35 cellular contexts compared by ENCODE assay signal in genomic region chr12:124612392-124612680, GRCh38.
"Had no signal": no experiment of that assay in that cellular context is flagged by ENCODE, and none has a peak within 500 bp of the region (broad histone marks: within the 10 kb centered on the region; RNA-seq: fewer than 3 reads in every experiment).

No MANE protein-coding gene starts in this region.

- H3K27ac Mint-ChIP-seq: activated CD4-positive, alpha-beta memory T cell treated with anti-CD3 and anti-CD28 coated beads, Interleukin-2, amount 10 ng/mL, durations not matched to agents 7 days and 5 days; activated CD8-positive, alpha-beta memory T cell treated with anti-CD3 and anti-CD28 coated beads, Interleukin-2, amount 10 ng/mL, durations not matched to agents 7 days and 5 days; activated naive CD8-positive, alpha-beta T cell treated with anti-CD3 and anti-CD28 coated beads for 36 hours; activated T-cell treated with anti-CD3 and anti-CD28 coated beads, Interleukin-2, amount 50 U/mL, for 72 hours; activated T-helper 17 cell treated with anti-CD3 and anti-CD28 coated beads, Interleukin-2, amount 50 U/mL, for 72 hours had no signal

- FAIRE-seq: RCC 7860 had no signal

- DNase-seq: activated CD4-positive, alpha-beta memory T cell treated with anti-CD3 and anti-CD28 coated beads, Interleukin-2, amount 10 ng/mL, durations not matched to agents 7 days and 5 days; activated CD4-positive, alpha-beta T cell treated with anti-CD3 and anti-CD28 coated beads for 1 hour; activated CD4-positive, alpha-beta T cell treated with anti-CD3 and anti-CD28 coated beads for 48 hours; activated CD4-positive, CD25-positive, alpha-beta regulatory T cell; activated CD8-positive, alpha-beta memory T cell treated with anti-CD3 and anti-CD28 coated beads for 24 hours; activated CD8-positive, alpha-beta memory T cell treated with anti-CD3 and anti-CD28 coated beads, Interleukin-2, amount 10 ng/mL, durations not matched to agents 7 days and 5 days; activated CD8-positive, alpha-beta memory T cell treated with anti-CD3 and anti-CD28 coated beads, Interleukin-2, amount 50 U/mL, for 48 hours; activated effector memory CD4-positive, alpha-beta T cell treated with anti-CD3 and anti-CD28 coated beads, Interleukin-2, amount 50 U/mL, for 16 hours; activated naive CD4-positive, alpha-beta T cell; activated naive CD4-positive, alpha-beta T cell treated with anti-CD3 and anti-CD28 coated beads, Interleukin-2, amount 50 U/mL, for 16 hours; activated naive CD8-positive, alpha-beta T cell treated with anti-CD3 and anti-CD28 coated beads for 36 hours; activated T-cell treated with anti-CD3 and anti-CD28 coated beads, Interleukin-2, amount 50 U/mL, for 72 hours; amniotic stem cell; Kasumi-1; KG1; MM.1S; MV-4-11; NCI-H1092; NCI-H1436 treated with DMSO at 0.1 percent for 48 hours; NCI-H1694 treated with DMSO at 0.1 percent for 48 hours; NCI-H2029; NCI-H345; NCI-H524 treated with DMSO at 0.1 percent for 48 hours; NK-92 treated with Interleukin-12 subunit alpha and Interleukin-12 subunit beta, amount 100 ng/mL, for 24 hours; PC-9; Right ventricle myocardium superior; SW 1271; T-helper 1 cell; T-helper 2 cell; T-helper 9 cell; WERI-Rb-1 had no signal

- H3K4me3 Mint-ChIP-seq: activated CD4-positive, alpha-beta memory T cell treated with anti-CD3 and anti-CD28 coated beads, Interleukin-2, amount 10 ng/mL, durations not matched to agents 7 days and 5 days; activated CD8-positive, alpha-beta memory T cell treated with anti-CD3 and anti-CD28 coated beads, Interleukin-2, amount 10 ng/mL, durations not matched to agents 7 days and 5 days; activated naive CD8-positive, alpha-beta T cell treated with anti-CD3 and anti-CD28 coated beads for 36 hours; activated T-cell treated with anti-CD3 and anti-CD28 coated beads, Interleukin-2, amount 50 U/mL, for 72 hours; activated T-helper 17 cell treated with anti-CD3 and anti-CD28 coated beads, Interleukin-2, amount 50 U/mL, for 72 hours; central memory CD8-positive, alpha-beta T cell had no signal

- H3K4me3 ChIP-seq: ascending aorta, PC-9 had no signal

- H3K36me3 ChIP-seq: ascending aorta, WERI-Rb-1 had no signal

- H3K9me3 ChIP-seq: ascending aorta had no signal

- H3K27ac ChIP-seq: ascending aorta, PC-9, WERI-Rb-1 had no signal

- H3K9me3 Mint-ChIP-seq: activated T-cell treated with anti-CD3 and anti-CD28 coated beads, Interleukin-2, amount 50 U/mL, for 72 hours; activated T-helper 17 cell treated with anti-CD3 and anti-CD28 coated beads, Interleukin-2, amount 50 U/mL, for 72 hours; central memory CD8-positive, alpha-beta T cell had no signal

- ATAC-seq: activated CD8-positive, alpha-beta memory T cell treated with anti-CD3 and anti-CD28 coated beads, Interleukin-2, amount 10 ng/mL, durations not matched to agents 7 days and 5 days; activated T-cell treated with anti-CD3 and anti-CD28 coated beads, Interleukin-2, amount 50 U/mL, for 72 hours; activated T-helper 17 cell treated with anti-CD3 and anti-CD28 coated beads, Interleukin-2, amount 50 U/mL, for 72 hours had no signal

- H3K36me3 Mint-ChIP-seq: activated CD8-positive, alpha-beta memory T cell treated with anti-CD3 and anti-CD28 coated beads, Interleukin-2, amount 10 ng/mL, durations not matched to agents 7 days and 5 days; activated naive CD8-positive, alpha-beta T cell treated with anti-CD3 and anti-CD28 coated beads for 36 hours had no signal

- H2AFZ ChIP-seq: PC-9 had no signal

- H3K27me3 ChIP-seq: ascending aorta had no signal
